ENCODE assay signal across 1 cellular context in genomic region chr13:75339635-75340374, GRCh38.
TF ChIP-seq lines count a peak whose summit lies in the region.

No MANE protein-coding gene starts in this region.

TF ChIP-seq in HepG2, 621 proteins besides CTCF, POLR2A, EP300 and RAD21 (continued from another document and continues in another):
- TF ChIP-seq ARID4A (CRISPR knock-in tag; IDR thresholded peaks at IDR 0.05; ENCODE audit: borderline replicate concordance), result no peak; the same call in 1 of the 2 replicates
- 0 out of 2 replicates have a peak, but pooled peaks have one; percentile 35 for TF ChIP-seq NFKBIZ (CRISPR knock-in tag; IDR thresholded peaks at IDR 0.05)
- no peak for TF ChIP-seq ZFP91 (CRISPR knock-in tag; IDR thresholded peaks at IDR 0.05; ENCODE audit: borderline replicate concordance)
- no peak for TF ChIP-seq ZNF773 (CRISPR knock-in tag; IDR thresholded peaks at IDR 0.05; ENCODE audit: borderline replicate concordance)
- TF ChIP-seq SKI (IDR thresholded peaks at IDR 0.05; ENCODE audit: partially characterized antibody), result peak; percentile 55
- 0 out of 2 replicates have a peak, but pooled peaks have one; percentile 31 for TF ChIP-seq ZNF12 (CRISPR knock-in tag; IDR thresholded peaks at IDR 0.05)
- TF ChIP-seq GABPA (IDR thresholded peaks at IDR 0.05; ENCODE audit: low read depth, low read length), result no peak
- 0 out of 2 replicates have a peak, but pooled peaks have one; percentile 15 for TF ChIP-seq GABPA (CRISPR knock-in tag; IDR thresholded peaks at IDR 0.05; ENCODE audit: low read depth)
- peak; percentile 54; the same call in 1 of the 2 replicates for TF ChIP-seq HHEX (CRISPR knock-in tag; IDR thresholded peaks at IDR 0.05)
- TF ChIP-seq MEF2D (CRISPR knock-in tag; IDR thresholded peaks at IDR 0.05), result peak; percentile 62; the same call in 1 of the 2 replicates
- peak; percentile 64; the same call in 1 of the 2 replicates for TF ChIP-seq NCOR1 (IDR thresholded peaks at IDR 0.05; ENCODE audit: borderline replicate concordance, low read length)
- peak; percentile 70; the same call in 1 of the 2 replicates for TF ChIP-seq FOXP4 (CRISPR knock-in tag; IDR thresholded peaks at IDR 0.05)
- peak; percentile 88; the same call in 1 of the 2 replicates for TF ChIP-seq ZSCAN9 (CRISPR knock-in tag; IDR thresholded peaks at IDR 0.05; ENCODE audit: borderline replicate concordance)
- TF ChIP-seq HDAC2 (CRISPR knock-in tag; IDR thresholded peaks at IDR 0.05), result peak; percentile 85
- 0 out of 2 replicates have a peak, but pooled peaks have one; percentile 11 for TF ChIP-seq SMC3 (IDR thresholded peaks at IDR 0.05; ENCODE audit: low read length)
- TF ChIP-seq MLX (CRISPR knock-in tag; IDR thresholded peaks at IDR 0.05), result peak; percentile 57; the same call in 1 of the 2 replicates
- peak; percentile 58; the same call in 1 of the 2 replicates for TF ChIP-seq NR2F2 (IDR thresholded peaks at IDR 0.05; ENCODE audit: borderline replicate concordance, low read depth)
- peak; percentile 79; the same call in 1 of the 2 replicates for TF ChIP-seq ZSCAN5A (CRISPR knock-in tag; IDR thresholded peaks at IDR 0.05; ENCODE audit: borderline replicate concordance)
- TF ChIP-seq HOXA5 (CRISPR knock-in tag; IDR thresholded peaks at IDR 0.05), result 0 out of 2 replicates have a peak, but pooled peaks have one; percentile 37
- TF ChIP-seq ZNF317 (CRISPR knock-in tag; IDR thresholded peaks at IDR 0.05), result 0 out of 2 replicates have a peak, but pooled peaks have one; percentile 63
- no peak for TF ChIP-seq PBX2 (CRISPR knock-in tag; IDR thresholded peaks at IDR 0.05)
- TF ChIP-seq ZNF652 (CRISPR knock-in tag; IDR thresholded peaks at IDR 0.05; ENCODE audit: borderline replicate concordance, low read depth), result peak; percentile 84
- TF ChIP-seq KDM1A (CRISPR knock-in tag; IDR thresholded peaks at IDR 0.05), result 0 out of 2 replicates have a peak, but pooled peaks have one; percentile 28
- TF ChIP-seq MYC (CRISPR knock-in tag; IDR thresholded peaks at IDR 0.05; ENCODE audit: borderline replicate concordance), result no peak
- no peak for TF ChIP-seq LBX2 (CRISPR knock-in tag; IDR thresholded peaks at IDR 0.05; ENCODE audit: borderline replicate concordance)
- TF ChIP-seq AHDC1 (CRISPR knock-in tag; IDR thresholded peaks at IDR 0.05; ENCODE audit: borderline replicate concordance), result peak; percentile 99; the same call in 1 of the 2 replicates
- TF ChIP-seq HMG20B (CRISPR knock-in tag; conservative IDR thresholded peaks at IDR 0.05), result peak; percentile 88
- TF ChIP-seq STAG1 (CRISPR knock-in tag; IDR thresholded peaks at IDR 0.05), result 0 out of 2 replicates have a peak, but pooled peaks have one; percentile 3
- peak; percentile 64; the same call in 1 of the 2 replicates for TF ChIP-seq ESRRA (CRISPR knock-in tag; IDR thresholded peaks at IDR 0.05; ENCODE audit: low read depth)
- TF ChIP-seq PPARG (CRISPR knock-in tag; conservative IDR thresholded peaks at IDR 0.05), result peak; percentile 80
- TF ChIP-seq BCL6 (CRISPR knock-in tag; IDR thresholded peaks at IDR 0.05), result peak; percentile 87
- peak; percentile 23 for TF ChIP-seq YY1 (IDR thresholded peaks at IDR 0.05; ENCODE audit: insufficient read depth, insufficient replicate concordance, low read depth, low read length)
- TF ChIP-seq ZMYM2 (CRISPR knock-in tag; IDR thresholded peaks at IDR 0.05), result peak; percentile 91
- TF ChIP-seq TFE3 (CRISPR knock-in tag; IDR thresholded peaks at IDR 0.05), result peak; percentile 76
- 0 out of 4 replicates have a peak, but pooled peaks of 1 of the 2 experiments have one; percentile 26 for TF ChIP-seq HMGXB4 (CRISPR knock-in tag; IDR thresholded peaks at IDR 0.05; ENCODE audit: borderline replicate concordance in 1 of 2, low read depth in 1 of 2)
